In genomic region chr1:86317926-86318325, GRCh38 we compare ENCODE assay signal across 24 cellular contexts.
"Had no signal": no experiment of that assay in that cellular context is flagged by ENCODE, and none has a peak within 500 bp of the region (broad histone marks: within the 10 kb centered on the region; RNA-seq: fewer than 3 reads in every experiment).

No MANE protein-coding gene starts in this region.

- H3K36me3 ChIP-seq: esophagus muscularis mucosa, gastroesophageal sphincter, heart left ventricle, left lung, lower lobe of right lung had no signal

- H3K4me1 ChIP-seq: esophagus muscularis mucosa, foreskin keratinocyte, gastroesophageal sphincter, heart left ventricle, left lung, lower lobe of right lung had no signal

- H3K27me3 ChIP-seq: dorsolateral prefrontal cortex, esophagus muscularis mucosa, gastroesophageal sphincter, heart left ventricle, hepatocyte, left lung had no signal

- H3K4me1 Mint-ChIP-seq: immature natural killer cell, mesothelial cell of epicardium, naive B cell had no signal

- FAIRE-seq: colon, endothelial cell of umbilical vein, frontal cortex, keratinocyte had no signal

- H3K27me3 Mint-ChIP-seq: naive B cell had no signal

- ATAC-seq: foreskin keratinocyte, gastroesophageal sphincter, heart left ventricle, left cardiac atrium, left lung, left ventricle myocardium superior, lower lobe of right lung, mucosa of descending colon had no signal

- H3K79me2 ChIP-seq: hepatocyte had no signal

- H3K27ac Mint-ChIP-seq: immature natural killer cell, mesothelial cell of epicardium, naive B cell had no signal

- H3K9me3 ChIP-seq: esophagus muscularis mucosa, gastroesophageal sphincter, heart left ventricle, left lung, lower lobe of right lung, mucosa of descending colon had no signal

- H3K4me2 ChIP-seq: hepatocyte had no signal

- H3K36me3 Mint-ChIP-seq: immature natural killer cell, mesothelial cell of epicardium, naive B cell had no signal

- DNase-seq: dermis blood vessel endothelial cell; dorsolateral prefrontal cortex; effector CD4-positive, alpha-beta T cell; effector memory CD4-positive, alpha-beta T cell; foreskin keratinocyte; heart left ventricle; hypothalamus; immature natural killer cell; left cardiac atrium; left lung; left ventricle myocardium superior; lower lobe of right lung; mesenchymal stem cell; mucosa of descending colon; naive B cell had no signal

- H3K9me3 Mint-ChIP-seq: immature natural killer cell, mesothelial cell of epicardium, naive B cell had no signal

- H3K27ac ChIP-seq: coronary artery, dorsolateral prefrontal cortex, esophagus muscularis mucosa, foreskin keratinocyte, gastroesophageal sphincter, heart left ventricle, hepatocyte, left lung, lower lobe of right lung had no signal

- H3K4me3 Mint-ChIP-seq: immature natural killer cell, mesothelial cell of epicardium, naive B cell had no signal

- H3K4me3 ChIP-seq: coronary artery, dorsolateral prefrontal cortex, esophagus muscularis mucosa, gastroesophageal sphincter, heart left ventricle, hepatocyte, left lung, lower lobe of right lung, mucosa of descending colon had no signal

- H2AFZ ChIP-seq: hepatocyte had no signal
